In the genomic region with DNA sequence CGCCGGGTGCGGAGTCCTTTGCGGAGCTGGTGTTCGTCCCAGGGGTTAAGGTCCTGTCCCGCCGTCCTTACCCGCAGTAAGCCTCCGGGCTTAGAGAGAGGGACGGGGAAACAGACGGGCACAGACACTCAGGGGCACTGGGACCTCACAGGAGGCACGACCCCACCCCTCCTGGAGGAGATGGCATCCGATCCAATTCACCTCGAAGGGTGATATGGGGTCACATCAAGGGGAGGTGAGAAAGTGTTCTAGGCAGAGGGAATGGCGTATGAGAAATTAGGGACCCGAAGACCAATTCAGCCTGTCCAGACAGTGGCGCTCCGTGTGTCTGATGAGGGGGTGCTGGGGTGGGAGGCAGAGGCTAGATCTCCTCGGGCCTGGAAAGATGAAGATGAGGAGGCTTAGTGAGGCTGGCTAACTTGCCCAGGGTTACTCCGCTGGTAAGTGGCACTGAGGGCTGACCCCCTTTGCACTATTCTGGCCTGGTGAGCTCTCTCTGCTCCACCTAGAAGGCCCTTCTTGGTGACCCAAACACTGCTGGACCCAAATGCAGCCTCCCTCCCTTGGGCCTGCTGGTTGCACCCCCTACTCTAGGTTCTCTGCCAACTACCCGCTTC, we compare ENCODE assay signal across 6 cellular contexts. TPM values are rescaled to one million over a fixed set of nuclear protein-coding genes. Genes with fewer than 3 reads are reported as not detected.
A peak's percentile ranks its signal among the peaks of the same experiment; 100 is the strongest.
DNase-seq lines count a peak whose midpoint lies in the region; ATAC-seq, FAIRE-seq and TF ChIP-seq lines count a peak whose summit lies in the region.

No MANE protein-coding gene starts in this region.

- FAIRE-seq in pancreas (lab: Jason Lieb, UNC): no peak

- no peak for DNase-seq in HFF-Myc (ENCODE audit: extremely low read depth, low read depth)
- DNase-seq in cerebellum (ENCODE audit: low spot score): peak; percentile 21
- DNase-seq in pancreas: peak in 1 of 6 donors; percentile 35
- no peak for DNase-seq in Ammon's horn (ENCODE audit: low spot score)

- H3K4me1 ChIP-seq in pancreas: no peaks in the 10 kb centered on the region

- H3K4me3 ChIP-seq in HFF-Myc (replicated peaks; ENCODE audit: low read depth, low read length): peak overlapping the region; percentile 47
- peak overlapping the region; percentile 32 to 62 (median 52) for H3K4me3 ChIP-seq in pancreas

- WGBS in pancreas, 2 donors: 12 to 13% methylated on average over 21 of the region's 21 CpGs

- no peaks in the 10 kb centered on the region for H3K27me3 ChIP-seq in pancreas

- H3K36me3 ChIP-seq in pancreas: no peaks in the 10 kb centered on the region

- no peak for TF ChIP-seq CTCF in HFF-Myc (IDR thresholded peaks at IDR 0.05; ENCODE audit: low read depth, low read length, missing control alignments)
- no peak for TF ChIP-seq CTCF in pancreas (IDR thresholded peaks at IDR 0.05)

- peak overlapping the region; percentile 89 to 99 (median 96) for H3K27ac ChIP-seq in pancreas

- no peaks in the 10 kb centered on the region for H3K9me3 ChIP-seq in pancreas

- intact Hi-C loops in pancreas (cut with DNase I): no loop called here

- peak; percentile 18 to 33 (median 26) for ATAC-seq in pancreas
- no peak for ATAC-seq in HG03439 (IDR thresholded peaks at IDR 0.05; ENCODE audit: unreplicated experiment)
- ATAC-seq in HG02885 (IDR thresholded peaks at IDR 0.05; ENCODE audit: poor library complexity, unreplicated experiment): no peak

RNA-seq across cellular contexts. Expression of a gene that starts 12.1 kb away (rescaled TPM):
- total RNA-seq in cerebellum: 2.4 TPM
- 1 to 10 TPM in 5 of 6 donors, under 1 TPM in 1; 0.91 to 4.3 (median 2.3) TPM for total RNA-seq in pancreas
- 1 to 10 TPM; 4.7 to 5.7 TPM for polyA plus RNA-seq in pancreas

RNA-seq across cellular contexts. Expression of a gene that starts 13.3 kb away (rescaled TPM):
- total RNA-seq in cerebellum (not detected), pancreas (1 to 10 TPM in 1 of 6 donors, under 1 TPM in 5; 0.28 to 1.8 (median 0.38) TPM)
- polyA plus RNA-seq in pancreas: 1 to 10 TPM in 1 of 2 donors, under 1 TPM in 1; 0.33 to 1.8 TPM

RNA-seq across cellular contexts. Expression of a gene that starts 20.3 kb away (rescaled TPM):
- total RNA-seq in cerebellum (14.3 TPM), pancreas (10 to 100 TPM in 3 of 6 donors, 1 to 10 TPM in 3; 6.1 to 15.9 (median 9.7) TPM)
- polyA plus RNA-seq in pancreas: 10 to 100 TPM; 21.6 to 35.3 TPM

RNA-seq across cellular contexts. Expression of a gene that starts 22.6 kb away (rescaled TPM):
- total RNA-seq in cerebellum: 2.4 TPM
- total RNA-seq in pancreas: under 1 TPM; 0.16 to 0.90 (median 0.34) TPM
- polyA plus RNA-seq in pancreas: 1 to 10 TPM; 1.2 to 1.8 TPM

RNA-seq across cellular contexts. Expression of a gene that starts 32.5 kb away (rescaled TPM):
- total RNA-seq in cerebellum: 0.27 TPM
- under 1 TPM; 0.12 to 0.41 (median 0.32) TPM for total RNA-seq in pancreas
- under 1 TPM; 0.56 to 0.68 TPM for polyA plus RNA-seq in pancreas

Comparison
In these comparisons a context has a peak if more than half of its experiments do, and no peak if none do; other contexts are left out.
1. ATAC-seq: peak in pancreas (4 of 4); none in HG03439 (single experiment) and HG02885 (single experiment).